Comparison of ENCODE assay signal across 1 cellular context in the genomic region with DNA sequence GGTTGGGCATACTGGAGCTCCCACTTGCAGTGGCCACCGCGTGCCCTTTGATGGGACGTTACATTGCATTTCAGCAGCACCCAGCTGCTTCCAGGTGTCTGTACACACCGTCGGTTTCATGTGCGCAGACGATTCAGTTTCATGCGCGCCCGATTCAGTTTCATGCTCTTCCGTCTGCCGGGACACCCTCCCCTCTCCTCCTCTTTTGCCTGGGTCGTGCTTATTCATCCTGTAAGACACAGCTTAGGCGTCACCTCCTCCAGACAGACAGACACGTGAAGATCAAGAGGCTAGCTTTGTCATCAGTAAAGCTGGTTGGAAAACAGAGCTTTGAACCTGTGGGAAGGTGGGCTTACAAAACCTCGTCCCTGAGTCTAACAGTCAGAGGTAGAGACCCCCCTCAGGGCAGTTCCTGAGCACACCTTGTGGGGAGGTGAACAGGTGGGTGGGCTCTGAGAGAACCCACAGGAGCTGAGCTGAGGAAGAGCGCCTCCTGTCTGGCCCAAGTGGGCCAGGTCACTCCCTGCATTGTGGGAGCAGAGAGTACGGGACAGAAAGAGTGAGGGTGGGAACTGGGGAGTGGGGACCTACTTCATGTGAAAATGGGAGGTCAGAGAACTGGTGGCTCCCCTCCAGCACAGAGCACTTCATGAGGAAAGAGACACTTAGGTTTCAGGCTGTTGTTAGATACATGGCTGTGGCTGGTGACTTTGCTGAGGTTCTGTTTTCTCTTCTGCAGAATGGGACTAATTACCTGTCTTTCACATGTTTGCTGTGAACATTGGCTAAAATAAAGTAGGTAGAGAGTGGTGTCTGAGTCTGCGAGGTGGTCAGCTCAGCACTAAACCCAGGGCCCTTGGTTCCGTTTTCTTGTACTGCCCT.
TF ChIP-seq lines count a peak whose summit lies in the region.

No MANE protein-coding gene starts in this region.

TF ChIP-seq in HepG2, 621 proteins besides CTCF, POLR2A, EP300 and RAD21 (continued from another document and continues in another):
- TF ChIP-seq, protein P1, sequence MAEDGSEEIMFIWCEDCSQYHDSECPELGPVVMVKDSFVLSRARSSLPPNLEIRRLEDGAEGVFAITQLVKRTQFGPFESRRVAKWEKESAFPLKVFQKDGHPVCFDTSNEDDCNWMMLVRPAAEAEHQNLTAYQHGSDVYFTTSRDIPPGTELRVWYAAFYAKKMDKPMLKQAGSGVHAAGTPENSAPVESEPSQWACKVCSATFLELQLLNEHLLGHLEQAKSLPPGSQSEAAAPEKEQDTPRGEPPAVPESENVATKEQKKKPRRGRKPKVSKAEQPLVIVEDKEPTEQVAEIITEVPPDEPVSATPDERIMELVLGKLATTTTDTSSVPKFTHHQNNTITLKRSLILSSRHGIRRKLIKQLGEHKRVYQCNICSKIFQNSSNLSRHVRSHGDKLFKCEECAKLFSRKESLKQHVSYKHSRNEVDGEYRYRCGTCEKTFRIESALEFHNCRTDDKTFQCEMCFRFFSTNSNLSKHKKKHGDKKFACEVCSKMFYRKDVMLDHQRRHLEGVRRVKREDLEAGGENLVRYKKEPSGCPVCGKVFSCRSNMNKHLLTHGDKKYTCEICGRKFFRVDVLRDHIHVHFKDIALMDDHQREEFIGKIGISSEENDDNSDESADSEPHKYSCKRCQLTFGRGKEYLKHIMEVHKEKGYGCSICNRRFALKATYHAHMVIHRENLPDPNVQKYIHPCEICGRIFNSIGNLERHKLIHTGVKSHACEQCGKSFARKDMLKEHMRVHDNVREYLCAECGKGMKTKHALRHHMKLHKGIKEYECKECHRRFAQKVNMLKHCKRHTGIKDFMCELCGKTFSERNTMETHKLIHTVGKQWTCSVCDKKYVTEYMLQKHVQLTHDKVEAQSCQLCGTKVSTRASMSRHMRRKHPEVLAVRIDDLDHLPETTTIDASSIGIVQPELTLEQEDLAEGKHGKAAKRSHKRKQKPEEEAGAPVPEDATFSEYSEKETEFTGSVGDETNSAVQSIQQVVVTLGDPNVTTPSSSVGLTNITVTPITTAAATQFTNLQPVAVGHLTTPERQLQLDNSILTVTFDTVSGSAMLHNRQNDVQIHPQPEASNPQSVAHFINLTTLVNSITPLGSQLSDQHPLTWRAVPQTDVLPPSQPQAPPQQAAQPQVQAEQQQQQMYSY (CRISPR knock-in tag; IDR thresholded peaks at IDR 0.05), result no peak
- TF ChIP-seq ZNF431 (CRISPR knock-in tag; IDR thresholded peaks at IDR 0.05; ENCODE audit: borderline replicate concordance, low read depth) (0 out of 2 replicates have a peak, but pooled peaks have one; percentile 25), ZNF230 (CRISPR knock-in tag; IDR thresholded peaks at IDR 0.05) (0 out of 2 replicates have a peak, but pooled peaks have one; percentile 37), TIGD3 (CRISPR knock-in tag; IDR thresholded peaks at IDR 0.05; ENCODE audit: borderline replicate concordance) (no peak), ZNF713 (CRISPR knock-in tag; IDR thresholded peaks at IDR 0.05) (0 out of 2 replicates have a peak, but pooled peaks have one; percentile 0), ZNF644 (CRISPR knock-in tag; IDR thresholded peaks at IDR 0.05; ENCODE audit: low read depth) (no peak), ZNF44 (CRISPR knock-in tag; IDR thresholded peaks at IDR 0.05) (0 out of 2 replicates have a peak, but pooled peaks have one; percentile 14), ZNF263 (CRISPR knock-in tag; IDR thresholded peaks at IDR 0.05) (no peak), DBP (CRISPR knock-in tag; IDR thresholded peaks at IDR 0.05; ENCODE audit: not compliant biosample characterization) (no peak), SOX5 (CRISPR knock-in tag; IDR thresholded peaks at IDR 0.05; ENCODE audit: borderline replicate concordance) (no peak), ZNF296 (CRISPR knock-in tag; conservative IDR thresholded peaks at IDR 0.05) (peak; percentile 74; the same call in 1 of the 2 replicates), ZNF576 (CRISPR knock-in tag; IDR thresholded peaks at IDR 0.05) (0 out of 2 replicates have a peak, but pooled peaks have one; percentile 35), SALL1 (CRISPR knock-in tag; IDR thresholded peaks at IDR 0.05) (peak; percentile 44; the same call in 1 of the 2 replicates), ONECUT2 (CRISPR knock-in tag; IDR thresholded peaks at IDR 0.05) (no peak), FOXP4 (CRISPR knock-in tag; IDR thresholded peaks at IDR 0.05) (peak; percentile 7; the same call in 1 of the 2 replicates), BRD4 (CRISPR knock-in tag; IDR thresholded peaks at IDR 0.05) (peak; percentile 10; the same call in 1 of the 2 replicates), ZNF451 (CRISPR knock-in tag; IDR thresholded peaks at IDR 0.05) (0 out of 2 replicates have a peak, but pooled peaks have one; percentile 26), NR3C1 (CRISPR knock-in tag; IDR thresholded peaks at IDR 0.05) (no peak), ZNF737 (CRISPR knock-in tag; IDR thresholded peaks at IDR 0.05; ENCODE audit: borderline replicate concordance) (peak; percentile 71; the same call in 1 of the 2 replicates), ZNF337 (CRISPR knock-in tag; IDR thresholded peaks at IDR 0.05; ENCODE audit: borderline replicate concordance, low read depth) (no peak), DRAP1 (CRISPR knock-in tag; IDR thresholded peaks at IDR 0.05) (no peak), ZNF282 (IDR thresholded peaks at IDR 0.05; ENCODE audit: partially characterized antibody) (no peak), NRL (CRISPR knock-in tag; IDR thresholded peaks at IDR 0.05; ENCODE audit: borderline replicate concordance) (peak; percentile 68; the same call in 1 of the 2 replicates), GPN1 (CRISPR knock-in tag; IDR thresholded peaks at IDR 0.05; ENCODE audit: borderline replicate concordance) (no peak), ETV5 (CRISPR knock-in tag; IDR thresholded peaks at IDR 0.05; ENCODE audit: borderline replicate concordance) (no peak), FOXK2 (IDR thresholded peaks at IDR 0.05) (no peak), MED1 (CRISPR knock-in tag; IDR thresholded peaks at IDR 0.05) (0 out of 2 replicates have a peak, but pooled peaks have one; percentile 7), HDAC1 (CRISPR knock-in tag; IDR thresholded peaks at IDR 0.05) (no peak), ZNF629 (CRISPR knock-in tag; conservative IDR thresholded peaks at IDR 0.05) (peak; percentile 78), PRPF4 (IDR thresholded peaks at IDR 0.05; ENCODE audit: low read depth, low read length, poor library complexity, severe bottlenecking) (peak; percentile 74), ZBTB7A (CRISPR knock-in tag; IDR thresholded peaks at IDR 0.05) (peak; percentile 18; the same call in 1 of the 2 replicates), TMF1 (CRISPR knock-in tag; IDR thresholded peaks at IDR 0.05; ENCODE audit: low read depth) (no peak), ZNF280D (CRISPR knock-in tag; IDR thresholded peaks at IDR 0.05) (no peak)
- TF ChIP-seq, protein P2, sequence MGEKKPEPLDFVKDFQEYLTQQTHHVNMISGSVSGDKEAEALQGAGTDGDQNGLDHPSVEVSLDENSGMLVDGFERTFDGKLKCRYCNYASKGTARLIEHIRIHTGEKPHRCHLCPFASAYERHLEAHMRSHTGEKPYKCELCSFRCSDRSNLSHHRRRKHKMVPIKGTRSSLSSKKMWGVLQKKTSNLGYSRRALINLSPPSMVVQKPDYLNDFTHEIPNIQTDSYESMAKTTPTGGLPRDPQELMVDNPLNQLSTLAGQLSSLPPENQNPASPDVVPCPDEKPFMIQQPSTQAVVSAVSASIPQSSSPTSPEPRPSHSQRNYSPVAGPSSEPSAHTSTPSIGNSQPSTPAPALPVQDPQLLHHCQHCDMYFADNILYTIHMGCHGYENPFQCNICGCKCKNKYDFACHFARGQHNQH (CRISPR knock-in tag; IDR thresholded peaks at IDR 0.05), result peak; percentile 26; the same call in 1 of the 2 replicates
- TF ChIP-seq, protein P3, sequence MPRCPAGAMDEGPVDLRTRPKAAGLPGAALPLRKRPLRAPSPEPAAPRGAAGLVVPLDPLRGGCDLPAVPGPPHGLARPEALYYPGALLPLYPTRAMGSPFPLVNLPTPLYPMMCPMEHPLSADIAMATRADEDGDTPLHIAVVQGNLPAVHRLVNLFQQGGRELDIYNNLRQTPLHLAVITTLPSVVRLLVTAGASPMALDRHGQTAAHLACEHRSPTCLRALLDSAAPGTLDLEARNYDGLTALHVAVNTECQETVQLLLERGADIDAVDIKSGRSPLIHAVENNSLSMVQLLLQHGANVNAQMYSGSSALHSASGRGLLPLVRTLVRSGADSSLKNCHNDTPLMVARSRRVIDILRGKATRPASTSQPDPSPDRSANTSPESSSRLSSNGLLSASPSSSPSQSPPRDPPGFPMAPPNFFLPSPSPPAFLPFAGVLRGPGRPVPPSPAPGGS (CRISPR knock-in tag; IDR thresholded peaks at IDR 0.05), result peak; percentile 62; the same call in 1 of the 2 replicates
- TF ChIP-seq, protein P4, sequence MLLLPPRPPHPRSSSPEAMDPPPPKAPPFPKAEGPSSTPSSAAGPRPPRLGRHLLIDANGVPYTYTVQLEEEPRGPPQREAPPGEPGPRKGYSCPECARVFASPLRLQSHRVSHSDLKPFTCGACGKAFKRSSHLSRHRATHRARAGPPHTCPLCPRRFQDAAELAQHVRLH (CRISPR knock-in tag; IDR thresholded peaks at IDR 0.05; ENCODE audit: borderline replicate concordance, low read depth), result peak; percentile 44; the same call in 1 of the 2 replicates
- TF ChIP-seq, protein P5, sequence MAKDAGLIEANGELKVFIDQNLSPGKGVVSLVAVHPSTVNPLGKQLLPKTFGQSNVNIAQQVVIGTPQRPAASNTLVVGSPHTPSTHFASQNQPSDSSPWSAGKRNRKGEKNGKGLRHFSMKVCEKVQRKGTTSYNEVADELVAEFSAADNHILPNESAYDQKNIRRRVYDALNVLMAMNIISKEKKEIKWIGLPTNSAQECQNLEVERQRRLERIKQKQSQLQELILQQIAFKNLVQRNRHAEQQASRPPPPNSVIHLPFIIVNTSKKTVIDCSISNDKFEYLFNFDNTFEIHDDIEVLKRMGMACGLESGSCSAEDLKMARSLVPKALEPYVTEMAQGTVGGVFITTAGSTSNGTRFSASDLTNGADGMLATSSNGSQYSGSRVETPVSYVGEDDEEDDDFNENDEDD (CRISPR knock-in tag; IDR thresholded peaks at IDR 0.05; ENCODE audit: borderline replicate concordance), result 0 out of 2 replicates have a peak, but pooled peaks have one; percentile 18
- TF ChIP-seq, protein P6, sequence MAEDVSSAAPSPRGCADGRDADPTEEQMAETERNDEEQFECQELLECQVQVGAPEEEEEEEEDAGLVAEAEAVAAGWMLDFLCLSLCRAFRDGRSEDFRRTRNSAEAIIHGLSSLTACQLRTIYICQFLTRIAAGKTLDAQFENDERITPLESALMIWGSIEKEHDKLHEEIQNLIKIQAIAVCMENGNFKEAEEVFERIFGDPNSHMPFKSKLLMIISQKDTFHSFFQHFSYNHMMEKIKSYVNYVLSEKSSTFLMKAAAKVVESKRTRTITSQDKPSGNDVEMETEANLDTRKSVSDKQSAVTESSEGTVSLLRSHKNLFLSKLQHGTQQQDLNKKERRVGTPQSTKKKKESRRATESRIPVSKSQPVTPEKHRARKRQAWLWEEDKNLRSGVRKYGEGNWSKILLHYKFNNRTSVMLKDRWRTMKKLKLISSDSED (CRISPR knock-in tag; IDR thresholded peaks at IDR 0.05), result no peak
